In genomic region chr13:99908129-99908805, GRCh38 we compare ENCODE assay signal across 10 cellular contexts.
DNase-seq lines count a peak whose midpoint lies in the region; ATAC-seq and TF ChIP-seq lines count a peak whose summit lies in the region.
"Had no signal": no experiment of that assay in that cellular context is flagged by ENCODE, and none has a peak within 500 bp of the region (broad histone marks: within the 10 kb centered on the region; RNA-seq: fewer than 3 reads in every experiment).

No MANE protein-coding gene starts in this region.

- no peak overlapping the region for H3K4me3 Mint-ChIP-seq in chondrocyte (ENCODE audit: unreplicated experiment)
- H3K4me3 Mint-ChIP-seq: activated T-cell treated with anti-CD3 and anti-CD28 coated beads, Interleukin-2, amount 50 U/mL, for 24 hours had no signal

- H3K36me3 Mint-ChIP-seq in chondrocyte (ENCODE audit: low read depth): no peaks in the 10 kb centered on the region

- H3K27me3 ChIP-seq in MG63: no peaks in the 10 kb centered on the region

- no peak overlapping the region for H3K4me3 ChIP-seq in MG63

- no peak for TF ChIP-seq CTCF in chondrocyte (IDR thresholded peaks at IDR 0.05)

- H3K4me1 Mint-ChIP-seq in chondrocyte (ENCODE audit: low read depth): peaks cover 17% of the 10 kb centered on the region

- H3K9me3 Mint-ChIP-seq in chondrocyte (ENCODE audit: low read depth): no peaks in the 10 kb centered on the region
- H3K9me3 Mint-ChIP-seq: activated T-cell treated with anti-CD3 and anti-CD28 coated beads, Interleukin-2, amount 50 U/mL, for 24 hours had no signal

- H3K27me3 Mint-ChIP-seq in chondrocyte (ENCODE audit: low read depth): peaks cover 3% of the 10 kb centered on the region

- DNase-seq in AML-193 (lab: John Stamatoyannopoulos, UW) (peak; percentile 81 to 85), MG63 (peak; percentile 60), NCI-H510A (lab: John Stamatoyannopoulos, UW) (peak; percentile 69), chondrocyte (ENCODE audit: low spot score) (no peak), HCEC 1CT (no peak)
- DNase-seq: activated T-cell treated with anti-CD3 and anti-CD28 coated beads, Interleukin-2, amount 50 U/mL, for 24 hours; anterior cingulate cortex had no signal

- no peaks in the 10 kb centered on the region for H3K9me3 ChIP-seq in MG63

- ATAC-seq in HG03135 (IDR thresholded peaks at IDR 0.05; ENCODE audit: unreplicated experiment) (no peak), GM18519 (IDR thresholded peaks at IDR 0.05; ENCODE audit: low FRiP score, unreplicated experiment) (no peak), esophagus mucosa (no peak)

- no peaks in the 10 kb centered on the region for H3K36me3 ChIP-seq in MG63

- peak overlapping the region; percentile 70 for H3K27ac Mint-ChIP-seq in chondrocyte (ENCODE audit: unreplicated experiment)
- H3K27ac Mint-ChIP-seq: activated T-cell treated with anti-CD3 and anti-CD28 coated beads, Interleukin-2, amount 50 U/mL, for 24 hours had no signal

Comparison
In these comparisons a context has a peak if more than half of its experiments do, and no peak if none do; other contexts are left out.
1. DNase-seq: peak in AML-193 (2 of 2), MG63 (single experiment) and NCI-H510A (single experiment); none in chondrocyte (single experiment) and HCEC 1CT (single experiment).